1 cellular context compared by ENCODE assay signal in the genomic region with DNA sequence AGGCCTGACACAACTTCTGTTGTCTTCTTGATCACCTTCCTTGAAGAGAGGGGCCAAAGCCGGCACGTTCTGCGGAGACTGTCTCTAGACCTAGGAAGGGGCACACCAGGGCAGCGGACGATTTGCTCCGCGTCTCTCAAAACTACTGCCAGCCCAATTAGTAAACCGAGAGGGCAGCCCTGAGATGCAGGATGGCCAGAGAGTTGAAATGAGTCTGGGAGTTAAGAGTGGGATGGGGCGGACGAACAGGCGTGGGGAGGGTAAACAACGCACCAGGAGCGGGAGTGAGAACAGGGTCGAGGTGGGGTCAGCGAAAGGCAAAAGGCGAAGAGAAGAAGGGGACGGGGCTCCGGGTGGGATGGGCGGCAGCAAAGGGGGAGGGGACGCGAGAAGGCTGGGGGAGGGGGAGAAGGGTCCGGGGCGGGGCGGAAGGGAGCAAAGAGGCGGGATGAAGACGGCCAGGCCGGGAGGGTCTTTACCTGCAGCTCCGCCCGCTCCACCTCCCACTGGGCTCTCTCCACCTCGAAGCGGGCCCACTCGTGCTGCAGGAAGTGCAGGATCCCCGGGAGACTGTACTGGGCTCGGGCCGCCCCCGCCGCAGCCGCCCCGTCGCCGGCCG.
TF ChIP-seq lines count a peak whose summit lies in the region.

No MANE protein-coding gene starts in this region.

TF ChIP-seq in HEK293, 187 proteins besides CTCF, POLR2A, EP300 and RAD21 (continued from another document):
- TF ChIP-seq, protein P1, sequence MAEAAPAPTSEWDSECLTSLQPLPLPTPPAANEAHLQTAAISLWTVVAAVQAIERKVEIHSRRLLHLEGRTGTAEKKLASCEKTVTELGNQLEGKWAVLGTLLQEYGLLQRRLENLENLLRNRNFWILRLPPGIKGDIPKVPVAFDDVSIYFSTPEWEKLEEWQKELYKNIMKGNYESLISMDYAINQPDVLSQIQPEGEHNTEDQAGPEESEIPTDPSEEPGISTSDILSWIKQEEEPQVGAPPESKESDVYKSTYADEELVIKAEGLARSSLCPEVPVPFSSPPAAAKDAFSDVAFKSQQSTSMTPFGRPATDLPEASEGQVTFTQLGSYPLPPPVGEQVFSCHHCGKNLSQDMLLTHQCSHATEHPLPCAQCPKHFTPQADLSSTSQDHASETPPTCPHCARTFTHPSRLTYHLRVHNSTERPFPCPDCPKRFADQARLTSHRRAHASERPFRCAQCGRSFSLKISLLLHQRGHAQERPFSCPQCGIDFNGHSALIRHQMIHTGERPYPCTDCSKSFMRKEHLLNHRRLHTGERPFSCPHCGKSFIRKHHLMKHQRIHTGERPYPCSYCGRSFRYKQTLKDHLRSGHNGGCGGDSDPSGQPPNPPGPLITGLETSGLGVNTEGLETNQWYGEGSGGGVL (tag by site-specific recombination; IDR thresholded peaks at IDR 0.05): peak; percentile 60
- TF ChIP-seq ZNF621 (tag by site-specific recombination; IDR thresholded peaks at IDR 0.05) (no peak), GLIS2 (tag by site-specific recombination; IDR thresholded peaks at IDR 0.05) (no peak), YY1 (tag by site-specific recombination; IDR thresholded peaks at IDR 0.05) (no peak), KLF7 (tag by site-specific recombination; IDR thresholded peaks at IDR 0.05; ENCODE audit: borderline replicate concordance) (no peak), BCL11A (tag by site-specific recombination; IDR thresholded peaks at IDR 0.05; ENCODE audit: low read depth) (no peak), KLF1 (tag by site-specific recombination; IDR thresholded peaks at IDR 0.05) (no peak), ZNF302 (tag by site-specific recombination; IDR thresholded peaks at IDR 0.05; ENCODE audit: low read depth) (no peak)
- TF ChIP-seq, protein P2, sequence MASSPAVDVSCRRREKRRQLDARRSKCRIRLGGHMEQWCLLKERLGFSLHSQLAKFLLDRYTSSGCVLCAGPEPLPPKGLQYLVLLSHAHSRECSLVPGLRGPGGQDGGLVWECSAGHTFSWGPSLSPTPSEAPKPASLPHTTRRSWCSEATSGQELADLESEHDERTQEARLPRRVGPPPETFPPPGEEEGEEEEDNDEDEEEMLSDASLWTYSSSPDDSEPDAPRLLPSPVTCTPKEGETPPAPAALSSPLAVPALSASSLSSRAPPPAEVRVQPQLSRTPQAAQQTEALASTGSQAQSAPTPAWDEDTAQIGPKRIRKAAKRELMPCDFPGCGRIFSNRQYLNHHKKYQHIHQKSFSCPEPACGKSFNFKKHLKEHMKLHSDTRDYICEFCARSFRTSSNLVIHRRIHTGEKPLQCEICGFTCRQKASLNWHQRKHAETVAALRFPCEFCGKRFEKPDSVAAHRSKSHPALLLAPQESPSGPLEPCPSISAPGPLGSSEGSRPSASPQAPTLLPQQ (tag by site-specific recombination; IDR thresholded peaks at IDR 0.05): no peak
